In genomic region chr7:77536413-77537135, GRCh38 we compare ENCODE assay signal across 8 cellular contexts. TPM values are rescaled to one million over a fixed set of nuclear protein-coding genes. Genes with fewer than 3 reads are reported as not detected.
A peak's percentile ranks its signal among the peaks of the same experiment; 100 is the strongest.
DNase-seq lines count a peak whose midpoint lies in the region; ATAC-seq and TF ChIP-seq lines count a peak whose summit lies in the region.

No MANE protein-coding gene starts in this region.

- H3K79me2 ChIP-seq in OCI-LY7 (ENCODE audit: insufficient read depth, low read depth, low read length): no peaks in the 10 kb centered on the region

- no peaks in the 10 kb centered on the region for H3K36me3 Mint-ChIP-seq in IgD-negative memory B cell

- CTCF ChIA-PET in OCI-LY7 (lab: Charles Lee; ENCODE audit: unreplicated experiment): no interaction called here

- POLR2A ChIA-PET in OCI-LY7 (lab: Charles Lee): interaction anchor here (0.6 to 1.1 kb wide), 9 partner anchors 8 to 417 kb away, joined by 3 to 7 read pairs (median 5); partner anchors contain the start of gene RSBN1L

- TSS peak; percentile 97 for BruUV-seq in OCI-LY7 (replicated peaks; lab: Mats Ljungman, UMichigan)

- no peak for TF ChIP-seq CTCF in OCI-LY7 (conservative IDR thresholded peaks at IDR 0.05; ENCODE audit: low read length)

- peak overlapping the region; percentile 97 for H3K4me3 ChIP-seq in OCI-LY7 (ENCODE audit: low read depth, low read length, poor library complexity, severe bottlenecking)

- peak overlapping the region; percentile 96 to 100 (median 97) for H3K27ac Mint-ChIP-seq in IgD-negative memory B cell

- no peaks in the 10 kb centered on the region for H3K36me3 ChIP-seq in OCI-LY7 (ENCODE audit: insufficient read depth, low read length)

- H3K4me2 ChIP-seq in OCI-LY7 (ENCODE audit: low read length): peak overlapping the region; percentile 89

- H3K4me1 ChIP-seq in OCI-LY7 (ENCODE audit: insufficient read depth, low read length, poor library complexity, severe bottlenecking): peaks cover 11% of the 10 kb centered on the region

- peak overlapping the region; percentile 99 for H2AFZ ChIP-seq in OCI-LY7 (ENCODE audit: low read length)

- H3K4me1 Mint-ChIP-seq in IgD-negative memory B cell: peaks cover 12 to 39% (median 20%) of the 10 kb centered on the region in 3 donors

- no peaks in the 10 kb centered on the region for H3K27me3 Mint-ChIP-seq in IgD-negative memory B cell

- no peaks in the 10 kb centered on the region for H3K9me3 ChIP-seq in OCI-LY7 (ENCODE audit: low read length)

- DNase-seq in DMS153 treated with DMSO at 0.1 percent for 48 hours (lab: John Stamatoyannopoulos, UW; ENCODE audit: unreplicated experiment) (peak; percentile 87), OCI-LY7 (ENCODE audit: low spot score) (peak; percentile 96), activated T-cell treated with anti-CD3 and anti-CD28 coated beads for 4 hours (peak; percentile 97), epithelial cell of prostate (ENCODE audit: low read depth, low spot score) (peak; percentile 77), mucosa of gallbladder (ENCODE audit: low spot score) (peak; percentile 97)
- peak; percentile 93 to 96 for DNase-seq in stimulated activated CD8-positive, alpha-beta memory T cell treated with anti-CD3 and anti-CD28 coated beads, Interleukin-4, amount 100 ng/mL, for 1 hour (ENCODE audit: low read depth in 2 of 2, low spot score in 1 of 2)

- ATAC-seq in GM21619 (IDR thresholded peaks at IDR 0.05; ENCODE audit: unreplicated experiment): peak; percentile 91

- 0 out of 2 replicates have a peak, but pooled peaks cover under 1% of the 10 kb centered on the region for H4K20me1 ChIP-seq in OCI-LY7 (ENCODE audit: insufficient read depth, low read length)

- peaks cover 0 to 2% (median 0%) of the 10 kb centered on the region in 3 donors for H3K9me3 Mint-ChIP-seq in IgD-negative memory B cell

- no peaks in the 10 kb centered on the region for H3K9me2 ChIP-seq in OCI-LY7 (ENCODE audit: insufficient read depth, low read length)

- H3K4me3 Mint-ChIP-seq in IgD-negative memory B cell: peak overlapping the region; percentile 98 to 100 (median 100)

- intact Hi-C loops in OCI-LY7 (cut with micrococcal nuclease; ENCODE audit: unreplicated experiment): loop anchor here (5.0 kb wide), 1 partner anchor 184 kb away; no protein-coding TSS in a partner anchor

- H3K27ac ChIP-seq in OCI-LY7 (ENCODE audit: low read depth, low read length, poor library complexity, severe bottlenecking) (peak overlapping the region; percentile 50), epithelial cell of prostate (peak overlapping the region; percentile 99)

RNA-seq across cellular contexts. Expression of gene PTPN12, which starts 0.5 kb away (rescaled TPM):
- polyA plus RNA-seq in IgD-negative memory B cell: 4.8 TPM
- total RNA-seq in OCI-LY7 (2014; rRNA removed; shearing (Covaris generic)): 2.7 and 7.1 TPM in 2 replicates
- total RNA-seq in OCI-LY7 (2022): 18.9 and 19.1 TPM in 2 replicates
- total RNA-seq in mucosa of gallbladder: 50.4 TPM

Comparison
In these comparisons a context has a peak if more than half of its experiments do, and no peak if none do; other contexts are left out.
1. Peak in every context shown above with its lines: DNase-seq, ATAC-seq, H3K4me3 ChIP-seq and H3K27ac ChIP-seq.